9 cellular contexts compared by ENCODE assay signal in genomic region chr20:19888269-19888669, GRCh38.
DNase-seq lines count a peak whose midpoint lies in the region; ATAC-seq, FAIRE-seq and TF ChIP-seq lines count a peak whose summit lies in the region.
"Had no signal": no experiment of that assay in that cellular context is flagged by ENCODE, and none has a peak within 500 bp of the region (broad histone marks: within the 10 kb centered on the region; RNA-seq: fewer than 3 reads in every experiment).

No MANE protein-coding gene starts in this region.

- intact Hi-C loops in breast epithelium (cut with DNase I; ENCODE audit: low total_unique reads), result loop anchor here (10.0 kb wide), 1 partner anchor 87 kb away; no protein-coding TSS in a partner anchor
- intact Hi-C loops in HepG2 (cut with micrococcal nuclease; ENCODE audit: unreplicated experiment), result loop anchor here (5.0 kb wide), 3 partner anchors 86 to 109 kb away; no protein-coding TSS in a partner anchor

- H3K9ac ChIP-seq in HepG2 (ENCODE audit: insufficient read depth, low read depth, low read length) (peak overlapping the region; percentile 1; the same call in 1 of the 2 replicates), stomach smooth muscle (ENCODE audit: low read length in 2 of 2) (peak overlapping the region; percentile 59 to 72)

- WGBS in HepG2 (ENCODE audit: low lambda C conversion rate), result 18% methylated on average over 8 of the region's 8 CpGs

- BruUV-seq in HepG2 (replicated peaks; lab: Mats Ljungman, UMichigan), result no TSS peak

- H3K4me3 ChIP-seq in breast epithelium (peak overlapping the region in 2 of 3 donors; percentile 27 to 62), HepG2 (replicated peaks in 1 of 3; ENCODE audit: insufficient read depth in 1 of 3, low read depth in 2 of 3, low read length in 3 of 3) (peak overlapping the region in 2 of 3 experiments; percentile 10 to 46; a peak in 3 of 6 replicates), stomach smooth muscle (ENCODE audit: low read length in 2 of 2) (peak overlapping the region; percentile 45 to 71), foreskin fibroblast (ENCODE audit: low read depth in 1 of 2, low read length in 2 of 2) (no peak overlapping the region)
- H3K4me3 ChIP-seq: testis had no signal

- H3K9me3 ChIP-seq in breast epithelium (peaks cover 0 to 3% of the 10 kb centered on the region in 2 donors), HepG2 (ENCODE audit: low read length) (no peaks in the 10 kb centered on the region), stomach smooth muscle (ENCODE audit: control insufficient read depth in 2 of 2, low read length in 2 of 2) (no peaks in the 10 kb centered on the region), T-helper 17 cell (ENCODE audit: control insufficient read depth, low read length, poor library complexity, severe bottlenecking) (no peaks in the 10 kb centered on the region)
- H3K9me3 ChIP-seq: testis had no signal

- TF ChIP-seq EP300 in HepG2 (IDR thresholded peaks at IDR 0.05; ENCODE audit: low read depth in 2 of 2, low read length in 2 of 2) (no peak), HepG2 (CRISPR knock-in tag; IDR thresholded peaks at IDR 0.05; ENCODE audit: borderline replicate concordance) (no peak)

- FAIRE-seq in HepG2 (lab: Jason Lieb, UNC), result no peak

- no peaks in the 10 kb centered on the region for H3K27me3 ChIP-seq in breast epithelium
- H3K27me3 ChIP-seq in HepG2 (ENCODE audit: control insufficient read depth in 1 of 2, insufficient read depth in 2 of 2, low read length in 2 of 2), result peaks cover 0 to 17% of the 10 kb centered on the region in 2 experiments; a peak in 2 of 5 replicates
- H3K27me3 ChIP-seq in stomach smooth muscle (ENCODE audit: control insufficient read depth in 1 of 2, insufficient read depth in 2 of 2, low read length in 2 of 2), result no peaks in the 10 kb centered on the region
- H3K27me3 ChIP-seq: testis had no signal

- no peak overlapping the region for H2AFZ ChIP-seq in HepG2 (ENCODE audit: low read length)

- no peak for TF ChIP-seq CTCF in breast epithelium (IDR thresholded peaks at IDR 0.05)
- TF ChIP-seq CTCF in HepG2 (CRISPR knock-in tag; IDR thresholded peaks at IDR 0.05), result no peak; the same call in 1 of the 2 replicates
- no peak for TF ChIP-seq CTCF in foreskin fibroblast (IDR thresholded peaks at IDR 0.05; ENCODE audit: low read depth, low read length)

- ATAC-seq in HepG2, result no peak; the same call in 2 of the 3 replicates
- ATAC-seq in GM21717 (IDR thresholded peaks at IDR 0.05; ENCODE audit: unreplicated experiment), result no peak
- ATAC-seq in T-helper 17 cell, result no peak
- no peak for ATAC-seq in SK-N-SH treated with all-trans-retinoic acid at 6 μM for 48 hours

- H3K4me1 Mint-ChIP-seq in T-helper 17 cell, result no peaks in the 10 kb centered on the region

- no peaks in the 10 kb centered on the region for H3K36me3 Mint-ChIP-seq in T-helper 17 cell (ENCODE audit: low read depth)

- CTCF ChIA-PET in HepG2 (lab: Yijun Ruan, JAX; ENCODE audit: low intra/inter-chr PET ratio, low total read pairs), result no interaction called here

- peak overlapping the region; percentile 85 for H3K4me2 ChIP-seq in HepG2 (ENCODE audit: low read depth, low read length)

- TF ChIP-seq RAD21 in HepG2 (CRISPR knock-in tag; IDR thresholded peaks at IDR 0.05), result no peak

- peaks cover 49% of the 10 kb centered on the region for H3K27me3 Mint-ChIP-seq in T-helper 17 cell

- POLR2A ChIA-PET in HepG2 (lab: Yijun Ruan, JAX), result no interaction called here

- H3K4me3 Mint-ChIP-seq in T-helper 17 cell, result no peak overlapping the region

- H3K27ac ChIP-seq in breast epithelium (peak overlapping the region; percentile 94 to 95), HepG2 (ENCODE audit: extremely low read length, insufficient read depth, low read length) (no peak overlapping the region), stomach smooth muscle (ENCODE audit: low read length) (peak overlapping the region; percentile 88)

- DNase-seq in NCI-H1694 (lab: John Stamatoyannopoulos, UW), result peak; percentile 34
- peak in 1 of 2 donors; percentile 27 for DNase-seq in breast epithelium (ENCODE audit: low spot score in 2 of 2)
- DNase-seq in HepG2 (ENCODE audit: low spot score), result no peak
- DNase-seq in foreskin fibroblast, result no peak
- no peak for DNase-seq in T-helper 17 cell
- DNase-seq: testis had no signal

- in situ Hi-C loops in HepG2 (cut with HindIII; ENCODE audit: extremely low pct_ligation_motif_present, low pct_unique_long_range_greater_than_20kb), result no loop called here

- no peaks in the 10 kb centered on the region for H4K20me1 ChIP-seq in HepG2 (ENCODE audit: insufficient read depth, low read length)

- H3K79me2 ChIP-seq in HepG2 (ENCODE audit: insufficient read depth, low read length), result no peaks in the 10 kb centered on the region

- H3K4me1 ChIP-seq in breast epithelium, result peaks cover 18 to 36% of the 10 kb centered on the region in 2 donors
- peaks cover 58% of the 10 kb centered on the region for H3K4me1 ChIP-seq in HepG2 (ENCODE audit: insufficient read depth, low read length)
- peaks cover 41% of the 10 kb centered on the region for H3K4me1 ChIP-seq in stomach smooth muscle (ENCODE audit: control insufficient read depth, insufficient read depth, low read length)

- no peak overlapping the region for H3K27ac Mint-ChIP-seq in T-helper 17 cell

- H3K36me3 ChIP-seq in breast epithelium, result no peaks in the 10 kb centered on the region
- H3K36me3 ChIP-seq in HepG2 (replicated peaks in 1 of 2; ENCODE audit: control insufficient read depth in 1 of 2, insufficient read depth in 2 of 2, low read length in 2 of 2), result no peaks in the 10 kb centered on the region
- H3K36me3 ChIP-seq in stomach smooth muscle (ENCODE audit: control insufficient read depth in 2 of 2, insufficient read depth in 2 of 2, low read length in 2 of 2), result peaks cover 0 to 3% of the 10 kb centered on the region in 2 donors

- TF ChIP-seq POLR2A in breast epithelium (IDR thresholded peaks at IDR 0.05) (no peak), HepG2 (IDR thresholded peaks at IDR 0.05; ENCODE audit: insufficient read depth in 1 of 2, low read depth in 2 of 2, low read length in 2 of 2) (no peak)

TF ChIP-seq in HepG2, 621 proteins besides CTCF, POLR2A, EP300 and RAD21 (continues in another document):
- TF ChIP-seq CEBPB (IDR thresholded peaks at IDR 0.05; ENCODE audit: borderline replicate concordance, low read depth, low read length) (peak; percentile 9; the same call in 1 of the 2 replicates), XRCC5 (optimal IDR thresholded peaks at IDR 0.05; ENCODE audit: low read length) (peak; percentile 21), TEAD3 (CRISPR knock-in tag; optimal IDR thresholded peaks at IDR 0.05; ENCODE audit: borderline replicate concordance) (peak; percentile 25), ZNF788 (CRISPR knock-in tag; IDR thresholded peaks at IDR 0.05; ENCODE audit: borderline replicate concordance) (0 out of 2 replicates have a peak, but pooled peaks have one; percentile 25), FOXJ3 (CRISPR knock-in tag; IDR thresholded peaks at IDR 0.05; ENCODE audit: borderline replicate concordance) (no peak)

TF ChIP-seq in SK-N-SH treated with all-trans-retinoic acid at 6 μM for 48 hours, 23 proteins besides CTCF, POLR2A, EP300 and RAD21:
- no peak for TF ChIP-seq ZC3H10 (CRISPR knock-in tag; IDR thresholded peaks at IDR 0.05)
- no peak for TF ChIP-seq ZNF565 (CRISPR knock-in tag; conservative IDR thresholded peaks at IDR 0.05; ENCODE audit: low read depth)
- no peak for TF ChIP-seq OSR1 (CRISPR knock-in tag; IDR thresholded peaks at IDR 0.05)
- no peak for TF ChIP-seq ISL1 (CRISPR knock-in tag; IDR thresholded peaks at IDR 0.05)
- TF ChIP-seq RARB (CRISPR knock-in tag; IDR thresholded peaks at IDR 0.05), result no peak
- no peak for TF ChIP-seq ARNTL (CRISPR knock-in tag; IDR thresholded peaks at IDR 0.05; ENCODE audit: borderline replicate concordance, low read depth)
- TF ChIP-seq TCF4 (CRISPR knock-in tag; IDR thresholded peaks at IDR 0.05; ENCODE audit: borderline replicate concordance), result no peak
- TF ChIP-seq CSRNP3 (CRISPR knock-in tag; IDR thresholded peaks at IDR 0.05), result no peak

Comparison
In these comparisons a context has a peak if more than half of its experiments do, and no peak if none do; other contexts are left out.
1. H3K4me3 ChIP-seq: peak in breast epithelium (2 of 3), HepG2 (2 of 3) and stomach smooth muscle (2 of 2); none in foreskin fibroblast (0 of 2).